8 cellular contexts compared by ENCODE assay signal in genomic region chr1:184385863-184386262, GRCh38. TPM values are rescaled to one million over a fixed set of nuclear protein-coding genes. Genes with fewer than 3 reads are reported as not detected.
DNase-seq lines count a peak whose midpoint lies in the region; ATAC-seq and TF ChIP-seq lines count a peak whose summit lies in the region.

No MANE protein-coding gene starts in this region.

- peaks cover 12 to 17% of the 10 kb centered on the region in 2 experiments; a peak in 3 of 4 replicates for H3K4me1 ChIP-seq in SK-N-SH (ENCODE audit: control insufficient read depth in 1 of 2, insufficient read depth in 2 of 2, low read depth in 1 of 2, low read length in 1 of 2)
- peaks cover 15% of the 10 kb centered on the region for H3K4me1 ChIP-seq in stomach smooth muscle (ENCODE audit: control insufficient read depth, insufficient read depth, low read length)

- H3K9ac ChIP-seq in SK-N-SH (peak overlapping the region; percentile 84), stomach smooth muscle (ENCODE audit: low read length in 2 of 2) (peak overlapping the region; percentile 74)

- no peaks in the 10 kb centered on the region for H3K36me3 Mint-ChIP-seq in activated naive CD8-positive, alpha-beta T cell treated with anti-CD3 and anti-CD28 coated beads, Interleukin-2, amount 10 ng/mL, durations not matched to agents 7 days and 5 days
- H3K36me3 Mint-ChIP-seq in immature natural killer cell = no peaks in the 10 kb centered on the region

- TF ChIP-seq RAD21 in SK-N-SH (IDR thresholded peaks at IDR 0.05; ENCODE audit: low read length) = no peak

- H3F3A ChIP-seq in SK-N-SH (replicated peaks; ENCODE audit: insufficient read depth) = peaks cover 11% of the 10 kb centered on the region

- H3K27ac Mint-ChIP-seq in activated naive CD8-positive, alpha-beta T cell treated with anti-CD3 and anti-CD28 coated beads, Interleukin-2, amount 10 ng/mL, durations not matched to agents 7 days and 5 days = no peak overlapping the region
- H3K27ac Mint-ChIP-seq in immature natural killer cell = peak overlapping the region; percentile 79 to 100 (median 95)

- H3K27me3 ChIP-seq in SK-N-SH (ENCODE audit: insufficient read depth) (no peaks in the 10 kb centered on the region), stomach smooth muscle (ENCODE audit: control insufficient read depth in 1 of 2, insufficient read depth in 2 of 2, low read length in 2 of 2) (no peaks in the 10 kb centered on the region)

- H3K36me3 ChIP-seq in SK-N-SH (replicated peaks in 1 of 2; ENCODE audit: control insufficient read depth in 1 of 2, insufficient read depth in 2 of 2, low read length in 1 of 2) (no peaks in the 10 kb centered on the region), stomach smooth muscle (ENCODE audit: control insufficient read depth in 2 of 2, insufficient read depth in 2 of 2, low read length in 2 of 2) (no peaks in the 10 kb centered on the region)

- CTCF ChIA-PET in SK-N-SH (lab: Yijun Ruan, JAX) = interaction anchor here (1.5 kb wide), 1 partner anchor 306 kb away, joined by 4 read pairs; no protein-coding TSS in a partner anchor

- peak overlapping the region; percentile 72 for H3K4me3 Mint-ChIP-seq in activated naive CD8-positive, alpha-beta T cell treated with anti-CD3 and anti-CD28 coated beads, Interleukin-2, amount 10 ng/mL, durations not matched to agents 7 days and 5 days
- peak overlapping the region; percentile 83 to 96 (median 94) for H3K4me3 Mint-ChIP-seq in immature natural killer cell

- H4K20me1 ChIP-seq in SK-N-SH (ENCODE audit: insufficient read depth) = no peaks in the 10 kb centered on the region

- no peak for TF ChIP-seq CTCF in SK-N-SH (IDR thresholded peaks at IDR 0.05)

- DNase-seq in SK-N-SH (no peak), immature natural killer cell (no peak), 8988T (no peak)
- no peak for DNase-seq in activated naive CD8-positive, alpha-beta T cell treated with anti-CD3 and anti-CD28 coated beads, Interleukin-2, amount 10 ng/mL, durations not matched to agents 7 days and 5 days
- DNase-seq in activated CD8-positive, alpha-beta memory T cell treated with anti-CD3 and anti-CD28 coated beads, Interleukin-2, amount 50 U/mL, for 4 hours = no peak

- TF ChIP-seq EP300 in SK-N-SH (IDR thresholded peaks at IDR 0.05; ENCODE audit: borderline replicate concordance in 1 of 2, low read depth in 1 of 2, low read length in 1 of 2) = no peak

- H3K79me2 ChIP-seq in SK-N-SH (ENCODE audit: insufficient read depth) = peaks cover 27% of the 10 kb centered on the region

- H3K4me3 ChIP-seq in SK-N-SH (ENCODE audit: low read depth in 2 of 2, low read length in 1 of 2) = peak overlapping the region; percentile 90 to 93
- peak overlapping the region; percentile 67 to 93 for H3K4me3 ChIP-seq in stomach smooth muscle (ENCODE audit: low read length in 2 of 2)

- H3K27ac ChIP-seq in SK-N-SH (ENCODE audit: low read depth in 2 of 2, low read length in 1 of 2) = peak overlapping the region; percentile 7 to 74; a peak in 3 of 4 replicates
- H3K27ac ChIP-seq in stomach smooth muscle (ENCODE audit: low read length) = peak overlapping the region; percentile 77

- peak overlapping the region; percentile 84 for H2AFZ ChIP-seq in SK-N-SH (ENCODE audit: low read depth)

- H3K9me2 ChIP-seq in SK-N-SH = no peaks in the 10 kb centered on the region

- 81% methylated on average over 11 of the region's 11 CpGs for WGBS in SK-N-SH (ENCODE audit: low lambda C conversion rate)

- H3K9me3 ChIP-seq in SK-N-SH = no peaks in the 10 kb centered on the region
- H3K9me3 ChIP-seq in stomach smooth muscle (ENCODE audit: control insufficient read depth in 2 of 2, low read length in 2 of 2) = no peaks in the 10 kb centered on the region

- ATAC-seq in SK-N-SH treated with all-trans-retinoic acid at 6 μM for 48 hours (no peak), HG03196 (IDR thresholded peaks at IDR 0.05; ENCODE audit: unreplicated experiment) (no peak)
- ATAC-seq in activated naive CD8-positive, alpha-beta T cell treated with anti-CD3 and anti-CD28 coated beads, Interleukin-2, amount 10 ng/mL, durations not matched to agents 7 days and 5 days (ENCODE audit: low read depth) = no peak

- peak overlapping the region; percentile 96 for H3K4me2 ChIP-seq in SK-N-SH

- H3K27me3 Mint-ChIP-seq in activated naive CD8-positive, alpha-beta T cell treated with anti-CD3 and anti-CD28 coated beads, Interleukin-2, amount 10 ng/mL, durations not matched to agents 7 days and 5 days = peaks cover 76% of the 10 kb centered on the region
- peaks cover 9 to 37% (median 33%) of the 10 kb centered on the region in 3 donors for H3K27me3 Mint-ChIP-seq in immature natural killer cell (ENCODE audit: low read depth in 3 of 3)

- POLR2A ChIA-PET in SK-N-SH (lab: Yijun Ruan, JAX) = interaction anchor here (1.2 to 1.3 kb wide), 2 partner anchors 14 kb away, joined by 3 to 8 read pairs; no protein-coding TSS in a partner anchor
- POLR2A ChIA-PET in activated naive CD8-positive, alpha-beta T cell treated with anti-CD3 and anti-CD28 coated beads, Interleukin-2, amount 10 ng/mL, durations not matched to agents 7 days and 5 days (lab: Charles Lee) = no interaction called here

- no peaks in the 10 kb centered on the region for H3K9me3 Mint-ChIP-seq in activated naive CD8-positive, alpha-beta T cell treated with anti-CD3 and anti-CD28 coated beads, Interleukin-2, amount 10 ng/mL, durations not matched to agents 7 days and 5 days
- H3K9me3 Mint-ChIP-seq in immature natural killer cell = no peaks in the 10 kb centered on the region

- H3K4me1 Mint-ChIP-seq in activated naive CD8-positive, alpha-beta T cell treated with anti-CD3 and anti-CD28 coated beads, Interleukin-2, amount 10 ng/mL, durations not matched to agents 7 days and 5 days = peaks cover 10% of the 10 kb centered on the region
- peaks cover 42 to 44% of the 10 kb centered on the region in 2 donors for H3K4me1 Mint-ChIP-seq in immature natural killer cell

TF ChIP-seq in SK-N-SH, 30 proteins besides CTCF, POLR2A, EP300 and RAD21 (continues in another document):
- TF ChIP-seq GATA2 (CRISPR knock-in tag; IDR thresholded peaks at IDR 0.05) (no peak), PBX3 (IDR thresholded peaks at IDR 0.05) (no peak), NFIC (IDR thresholded peaks at IDR 0.05; ENCODE audit: borderline replicate concordance) (no peak), TAF1 (IDR thresholded peaks at IDR 0.05; ENCODE audit: borderline replicate concordance, low read depth, low read length) (no peak), SMC3 (IDR thresholded peaks at IDR 0.05; ENCODE audit: low read depth, low read length) (no peak), JUND (IDR thresholded peaks at IDR 0.05) (no peak), NRF1 (IDR thresholded peaks at IDR 0.05; ENCODE audit: low read depth, low read length) (no peak), GABPA (IDR thresholded peaks at IDR 0.05; ENCODE audit: low read depth) (no peak), FOSL2 (IDR thresholded peaks at IDR 0.05; ENCODE audit: borderline replicate concordance, low read depth) (no peak), MAX (IDR thresholded peaks at IDR 0.05; ENCODE audit: low read depth) (no peak), SIN3A (IDR thresholded peaks at IDR 0.05; ENCODE audit: borderline replicate concordance, low read depth, low read length) (no peak)

TF ChIP-seq in SK-N-SH treated with all-trans-retinoic acid at 6 μM for 48 hours, 23 proteins besides CTCF, POLR2A, EP300 and RAD21 (continues in another document):
- no peak for TF ChIP-seq TSHZ2 (CRISPR knock-in tag; IDR thresholded peaks at IDR 0.05)
- TF ChIP-seq ARNTL (CRISPR knock-in tag; IDR thresholded peaks at IDR 0.05; ENCODE audit: borderline replicate concordance, low read depth) = no peak
- no peak for TF ChIP-seq PATZ1 (CRISPR knock-in tag; IDR thresholded peaks at IDR 0.05; ENCODE audit: borderline replicate concordance)
- no peak for TF ChIP-seq ISL1 (CRISPR knock-in tag; IDR thresholded peaks at IDR 0.05)

RNA-seq across cellular contexts. Expression of gene C1orf21, which starts 1.0 kb away (rescaled TPM):
- polyA plus RNA-seq in SK-N-SH (2012; rRNA removed) (4.8 and 6.6 TPM in 2 replicates), immature natural killer cell (100 to 1,000 TPM; 119 to 149 (median 130) TPM)
- 8.6 and 11.5 TPM in 2 replicates for polyA plus RNA-seq in SK-N-SH (2012; cell fraction: cytosol; rRNA removed)
- 2.3 and 2.8 TPM in 2 replicates for polyA plus RNA-seq in SK-N-SH (2012; cell fraction: nucleus; rRNA removed)
- total RNA-seq in activated naive CD8-positive, alpha-beta T cell treated with anti-CD3 and anti-CD28 coated beads, Interleukin-2, amount 10 ng/mL, durations not matched to agents 7 days and 5 days = 10 to 100 TPM in 1 of 2 experiments, 1 to 10 TPM in 1; 9.4 to 12.9 TPM

Comparison
In these comparisons a context has a peak if more than half of its experiments do, and no peak if none do; other contexts are left out.
1. RNA of gene C1orf21, which starts 1.0 kb away (polyA plus RNA-seq): 119 to 149 TPM in immature natural killer cell; 2.3 to 11.5 TPM in SK-N-SH; every median in the first group is over 4 times any median in the second.